ENCODE assay signal across 19 cellular contexts in the genomic region with DNA sequence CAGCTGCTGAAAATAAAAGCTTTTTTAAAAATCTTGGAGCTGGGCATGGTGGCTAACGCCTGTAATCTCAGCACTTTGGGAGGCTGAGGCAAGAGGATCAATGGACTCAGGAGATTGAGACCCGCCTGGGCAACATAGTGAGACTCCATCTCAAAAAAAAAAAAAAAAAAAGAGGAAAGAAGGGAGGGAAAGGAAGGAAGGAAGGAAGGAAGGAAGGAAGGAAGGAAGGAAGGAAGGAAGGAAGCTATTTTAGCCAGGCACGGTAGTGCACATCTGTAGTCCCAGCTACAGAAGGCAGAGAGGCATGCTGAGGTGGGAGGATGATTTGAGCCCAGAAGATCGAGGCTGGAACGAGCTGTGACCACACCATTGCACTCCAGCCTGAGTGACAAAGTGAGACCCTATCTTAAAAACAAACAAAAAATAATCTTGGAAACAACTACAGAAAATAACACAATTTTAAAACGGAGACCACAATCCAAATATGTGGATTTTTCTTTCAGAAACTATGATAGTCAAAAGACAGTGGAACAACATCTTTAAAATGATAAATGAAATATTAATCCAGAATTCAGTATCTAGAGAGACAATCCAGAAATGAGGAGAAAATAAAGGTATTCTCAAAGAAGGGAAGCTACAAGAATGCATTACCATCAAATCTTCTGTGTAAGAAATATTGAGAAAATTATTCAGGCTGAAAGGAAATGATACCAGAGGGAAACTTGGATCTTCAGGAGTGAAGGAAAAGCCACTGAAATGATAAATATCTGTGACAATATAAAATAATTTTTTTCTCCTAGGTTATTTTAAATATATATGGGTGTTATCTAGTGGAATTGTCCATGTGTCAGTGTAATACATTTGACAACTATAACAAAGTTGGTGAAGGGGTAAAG.
"Had no signal": no experiment of that assay in that cellular context is flagged by ENCODE, and none has a peak within 500 bp of the region (broad histone marks: within the 10 kb centered on the region; RNA-seq: fewer than 3 reads in every experiment).

No MANE protein-coding gene starts in this region.

- ATAC-seq: foreskin keratinocyte; left lobe of liver; stimulated activated naive B cell treated with anti-CD40 and anti-IgM and Interleukin-4, amounts not matched to agents 10 μg/mL and 1 μg/mL and 100 μg/mL, for 72 hours; upper lobe of right lung had no signal

- H3K4me1 ChIP-seq: SJSA1, upper lobe of right lung had no signal

- H3K4me3 ChIP-seq: cardiac muscle cell, lung, SJSA1, thoracic aorta, upper lobe of right lung had no signal

- H3K27me3 ChIP-seq: SJSA1 had no signal

- H3K9me3 ChIP-seq: SJSA1, upper lobe of right lung had no signal

- DNase-seq: activated naive CD8-positive, alpha-beta T cell treated with anti-CD3 and anti-CD28 coated beads, Interleukin-2, amount 10 ng/mL, durations not matched to agents 7 days and 5 days; activated T-cell treated with anti-CD3 and anti-CD28 coated beads, Interleukin-2, amount 50 U/mL, for 1 hour; amygdala; cortex of kidney; erythroblast; foreskin keratinocyte; retina; stimulated activated CD4-positive, alpha-beta T cell treated with anti-CD3 and anti-CD28 coated beads, Interleukin-2, amount 100 ng/mL, for 48 hours; stimulated activated CD8-positive, alpha-beta memory T cell treated with anti-CD3 and anti-CD28 coated beads, Interleukin-4, amount 100 ng/mL, for 48 hours; stimulated activated naive B cell treated with anti-CD40 and anti-IgM and Interleukin-4, amounts not matched to agents 10 μg/mL and 1 μg/mL and 100 μg/mL, for 72 hours; T-helper 1 cell; T1000; upper lobe of right lung had no signal

- FAIRE-seq: endometrium had no signal

- H3K36me3 ChIP-seq: cardiac muscle cell, SJSA1, thoracic aorta, upper lobe of right lung had no signal

- H3K4me3 Mint-ChIP-seq: activated naive CD8-positive, alpha-beta T cell treated with anti-CD3 and anti-CD28 coated beads, Interleukin-2, amount 10 ng/mL, durations not matched to agents 7 days and 5 days; stimulated activated naive B cell treated with anti-CD40 and anti-IgM and Interleukin-4, amounts not matched to agents 10 μg/mL and 1 μg/mL and 100 μg/mL, for 72 hours had no signal

- H3K27ac Mint-ChIP-seq: activated naive CD8-positive, alpha-beta T cell treated with anti-CD3 and anti-CD28 coated beads, Interleukin-2, amount 10 ng/mL, durations not matched to agents 7 days and 5 days; stimulated activated naive B cell treated with anti-CD40 and anti-IgM and Interleukin-4, amounts not matched to agents 10 μg/mL and 1 μg/mL and 100 μg/mL, for 72 hours had no signal

- H3K27ac ChIP-seq: cardiac muscle cell, foreskin keratinocyte, SJSA1, thoracic aorta, upper lobe of right lung had no signal
